ENCODE assay signal across 8 cellular contexts in the genomic region with DNA sequence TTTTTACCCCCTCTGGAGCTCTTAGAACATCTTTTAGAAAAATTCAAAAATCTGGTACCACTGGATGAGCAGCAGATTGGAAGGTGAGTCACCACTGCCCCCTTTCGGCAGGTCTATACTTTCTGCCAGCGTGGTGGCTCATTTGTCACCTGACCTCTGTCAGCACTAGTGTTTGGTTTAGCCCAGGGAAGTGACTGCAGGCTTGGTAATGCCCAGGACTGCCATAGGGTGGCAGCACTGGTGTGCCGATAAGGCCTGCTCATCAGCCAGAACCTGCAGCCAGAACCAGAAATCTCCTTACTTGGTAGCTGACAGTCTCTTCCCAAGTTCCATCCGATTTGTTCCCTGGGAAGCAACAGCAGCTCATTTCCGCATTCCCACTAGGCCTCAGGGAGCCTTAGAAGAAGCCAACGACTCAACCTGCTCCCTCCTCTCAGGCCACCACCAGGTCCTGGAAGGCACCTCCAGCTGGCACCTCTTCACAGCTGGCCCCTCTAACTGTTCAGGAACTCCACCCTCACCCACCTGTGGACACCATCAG. TPM values are rescaled to one million over a fixed set of nuclear protein-coding genes. Genes with fewer than 3 reads are reported as not detected.
DNase-seq lines count a peak whose midpoint lies in the region; ATAC-seq, FAIRE-seq and TF ChIP-seq lines count a peak whose summit lies in the region.

No MANE protein-coding gene starts in this region.

- peak; percentile 88 for DNase-seq in AG09309 (ENCODE audit: low read depth)
- peak; percentile 90 for DNase-seq in NCI-H2196 treated with DMSO at 0.1 percent for 48 hours (lab: John Stamatoyannopoulos, UW; ENCODE audit: unreplicated experiment)
- peak; percentile 93 for DNase-seq in bronchial epithelial cell (ENCODE audit: low read depth)
- peak; percentile 99 for DNase-seq in islet precursor cell
- DNase-seq in stimulated activated CD4-positive, alpha-beta T cell treated with anti-CD3 and anti-CD28 coated beads, Interleukin-12 subunit alpha, Interleukin-12 subunit beta, amount 100 ng/mL, for 48 hours (ENCODE audit: low read depth in 2 of 3, low spot score in 1 of 3) = peak; percentile 84 to 91 (median 85)

- no peaks in the 10 kb centered on the region for H3K27me3 ChIP-seq in bronchial epithelial cell (ENCODE audit: control insufficient read depth, insufficient read depth, low read length)

- H3K4me3 ChIP-seq in AG09309 (ENCODE audit: control insufficient read depth, low read depth, low read length) (no peak overlapping the region), bronchial epithelial cell (ENCODE audit: low read depth, low read length) (no peak overlapping the region)

- TF ChIP-seq CTCF in AG09309 (IDR thresholded peaks at IDR 0.05; ENCODE audit: control insufficient read depth, insufficient read depth, low read depth, low read length, missing control alignments) (peak; percentile 97), VCaP (conservative IDR thresholded peaks at IDR 0.05) (peak; percentile 99), bronchial epithelial cell (IDR thresholded peaks at IDR 0.05; ENCODE audit: insufficient read depth, low read length, severe bottlenecking) (peak; percentile 98)

- FAIRE-seq in bronchial epithelial cell (lab: Jason Lieb, UNC) = peak; percentile 95

- peak; percentile 97 for ATAC-seq in GM19023 (IDR thresholded peaks at IDR 0.05; ENCODE audit: unreplicated experiment)
- peak; percentile 99 for ATAC-seq in HG03175 (IDR thresholded peaks at IDR 0.05; ENCODE audit: unreplicated experiment)

- H3K36me3 ChIP-seq in bronchial epithelial cell (ENCODE audit: control insufficient read depth, insufficient read depth, low read length) = peaks cover 8% of the 10 kb centered on the region

- peak overlapping the region; percentile 90 for H3K27ac ChIP-seq in VCaP

RNA-seq across cellular contexts. Expression of a gene that starts 6.8 kb away (rescaled TPM):
- 34.8 and 36.1 TPM in 2 replicates for total RNA-seq in bronchial epithelial cell

RNA-seq across cellular contexts. Expression of a gene that starts 59.9 kb away (rescaled TPM):
- not detected in 2 replicates for total RNA-seq in bronchial epithelial cell
